8 cellular contexts compared by ENCODE assay signal in genomic region chr16:63289834-63290460, GRCh38.
DNase-seq lines count a peak whose midpoint lies in the region; ATAC-seq and TF ChIP-seq lines count a peak whose summit lies in the region.

No MANE protein-coding gene starts in this region.

- DNase-seq in HEK293T (ENCODE audit: extremely low spot score) (peak; percentile 42), NCI-H524 treated with DMSO at 0.1 percent for 48 hours (lab: John Stamatoyannopoulos, UW) (peak; percentile 12), cerebellar cortex (ENCODE audit: low spot score) (peak; percentile 27), lower lobe of right lung (no peak)
- DNase-seq in stimulated activated CD8-positive, alpha-beta memory T cell treated with anti-CD3 and anti-CD28 coated beads, Interleukin-4, amount 100 ng/mL, for 48 hours: no peak
- DNase-seq in stimulated activated CD4-positive, alpha-beta T cell treated with anti-CD3 and anti-CD28 coated beads, Interleukin-12 subunit alpha, Interleukin-12 subunit beta, amount 100 ng/mL, for 4 hours: no peak

- no peaks in the 10 kb centered on the region for H3K4me1 ChIP-seq in lower lobe of right lung

- no peaks in the 10 kb centered on the region for H3K36me3 ChIP-seq in lower lobe of right lung

- TF ChIP-seq CTCF in C4-2B (conservative IDR thresholded peaks at IDR 0.05) (peak; percentile 87), lower lobe of right lung (IDR thresholded peaks at IDR 0.05) (peak; percentile 64)

- H3K4me3 ChIP-seq in lower lobe of right lung: no peak overlapping the region

- intact Hi-C loops in lower lobe of right lung (cut with DNase I): no loop called here

- H3K27ac ChIP-seq in C4-2B: no peak overlapping the region
- no peak overlapping the region for H3K27ac ChIP-seq in lower lobe of right lung

- POLR2A ChIA-PET in HEK293T (lab: Yijun Ruan, JAX): no interaction called here

- no peaks in the 10 kb centered on the region for H3K9me3 ChIP-seq in lower lobe of right lung

- peak; percentile 73 to 81 for ATAC-seq in lower lobe of right lung
- no peak for ATAC-seq in GM18858 (IDR thresholded peaks at IDR 0.05; ENCODE audit: unreplicated experiment)

- no peaks in the 10 kb centered on the region for H3K27me3 ChIP-seq in lower lobe of right lung (ENCODE audit: low read depth)

- CTCF ChIA-PET in HEK293T (lab: Yijun Ruan, JAX): interaction anchor here (0.6 kb wide), 1 partner anchor 46 kb away, joined by 3 read pairs; no protein-coding TSS in a partner anchor

TF ChIP-seq in HEK293T, 16 proteins besides CTCF, POLR2A, EP300 and RAD21:
- TF ChIP-seq L3MBTL2 (conservative IDR thresholded peaks at IDR 0.05) (no peak), CTBP1 (IDR thresholded peaks at IDR 0.05; ENCODE audit: borderline replicate concordance) (no peak), LEF1 (IDR thresholded peaks at IDR 0.05; ENCODE audit: borderline replicate concordance) (no peak)

Comparison
In these comparisons a context has a peak if more than half of its experiments do, and no peak if none do; other contexts are left out.
1. DNase-seq: peak in HEK293T (single experiment), NCI-H524 treated with DMSO at 0.1 percent for 48 hours (single experiment) and cerebellar cortex (single experiment); none in lower lobe of right lung (single experiment), stimulated activated CD8-positive, alpha-beta memory T cell treated with anti-CD3 and anti-CD28 coated beads, Interleukin-4, amount 100 ng/mL, for 48 hours (single experiment) and stimulated activated CD4-positive, alpha-beta T cell treated with anti-CD3 and anti-CD28 coated beads, Interleukin-12 subunit alpha, Interleukin-12 subunit beta, amount 100 ng/mL, for 4 hours (single experiment).